Comparison of ENCODE assay signal across 8 cellular contexts in genomic region chr11:32333335-32333991, GRCh38.
DNase-seq lines count a peak whose midpoint lies in the region; ATAC-seq and TF ChIP-seq lines count a peak whose summit lies in the region.

No MANE protein-coding gene starts in this region.

- in situ Hi-C loops in transverse colon (cut with MboI; ENCODE audit: low pct_ligation_motif_present in 1 of 4, low pct_unique_long_range_greater_than_20kb in 1 of 4, low sequenced_read_pairs in 3 of 4): loop anchor here in 1 of 4 donors (25.0 kb wide), 1 partner anchor 454 kb away; the partner anchor contains the start of gene CCDC73

- no peak for TF ChIP-seq POLR2A in transverse colon (IDR thresholded peaks at IDR 0.05)

- intact Hi-C loops in transverse colon (cut with DNase I; ENCODE audit: low total_unique reads): no loop called here

- H3K9me3 Mint-ChIP-seq in activated T-cell treated with anti-CD3 and anti-CD28 coated beads, Interleukin-2, amount 50 U/mL, for 4 hours: no peaks in the 10 kb centered on the region
- H3K9me3 Mint-ChIP-seq in natural killer cell treated with Interleukin-12 subunit alpha and Interleukin-12 subunit beta and Interleukin-15 and Interleukin-18, amount 100 ng/mL, for 72 hours: no peaks in the 10 kb centered on the region

- DNase-seq in AG10803 (ENCODE audit: low read depth) (peak; percentile 64), fibroblast of villous mesenchyme (ENCODE audit: low read depth) (peak; percentile 60), transverse colon (peak; percentile 55)
- peak; percentile 8 for DNase-seq in activated T-cell treated with anti-CD3 and anti-CD28 coated beads, Interleukin-2, amount 50 U/mL, for 4 hours
- no peak for DNase-seq in natural killer cell treated with Interleukin-12 subunit alpha and Interleukin-12 subunit beta and Interleukin-15 and Interleukin-18, amount 100 ng/mL, for 72 hours (ENCODE audit: low spot score)

- ATAC-seq in HG02943 (IDR thresholded peaks at IDR 0.05; ENCODE audit: low read depth, unreplicated experiment) (peak; percentile 57), HG03097 (IDR thresholded peaks at IDR 0.05; ENCODE audit: low FRiP score, unreplicated experiment) (no peak), HG03135 (IDR thresholded peaks at IDR 0.05; ENCODE audit: unreplicated experiment) (no peak)
- peak; percentile 61 to 64 for ATAC-seq in activated T-cell treated with anti-CD3 and anti-CD28 coated beads, Interleukin-2, amount 50 U/mL, for 4 hours
- peak in 1 of 2 donors; percentile 70 for ATAC-seq in natural killer cell treated with Interleukin-12 subunit alpha and Interleukin-12 subunit beta and Interleukin-15 and Interleukin-18, amount 100 ng/mL, for 72 hours

- no peak for TF ChIP-seq EP300 in transverse colon (IDR thresholded peaks at IDR 0.05; ENCODE audit: low read depth)

- peaks cover 29% of the 10 kb centered on the region for H3K27me3 Mint-ChIP-seq in activated T-cell treated with anti-CD3 and anti-CD28 coated beads, Interleukin-2, amount 50 U/mL, for 4 hours (ENCODE audit: low read depth)
- H3K27me3 Mint-ChIP-seq in natural killer cell treated with Interleukin-12 subunit alpha and Interleukin-12 subunit beta and Interleukin-15 and Interleukin-18, amount 100 ng/mL, for 72 hours: peaks cover 24 to 33% of the 10 kb centered on the region in 2 donors

- peaks cover 0 to 15% (median 11%) of the 10 kb centered on the region in 4 donors for H3K4me1 ChIP-seq in transverse colon

- no peaks in the 10 kb centered on the region for H3K36me3 Mint-ChIP-seq in activated T-cell treated with anti-CD3 and anti-CD28 coated beads, Interleukin-2, amount 50 U/mL, for 4 hours (ENCODE audit: insufficient read depth)
- H3K36me3 Mint-ChIP-seq in natural killer cell treated with Interleukin-12 subunit alpha and Interleukin-12 subunit beta and Interleukin-15 and Interleukin-18, amount 100 ng/mL, for 72 hours: no peaks in the 10 kb centered on the region

- no peak overlapping the region for H3K27ac Mint-ChIP-seq in natural killer cell treated with Interleukin-12 subunit alpha and Interleukin-12 subunit beta and Interleukin-15 and Interleukin-18, amount 100 ng/mL, for 72 hours

- H3K4me3 ChIP-seq in AG10803 (ENCODE audit: low read length) (peak overlapping the region; percentile 56), fibroblast of villous mesenchyme (ENCODE audit: low read depth, low read length) (peak overlapping the region; percentile 45), transverse colon (peak overlapping the region in 3 of 4 donors; percentile 25 to 58 (median 46))

- 20% methylated on average over 35 of the region's 57 CpGs; no CpG with 5 or more reads in 1 of the 2 donors for WGBS in transverse colon (ENCODE audit: low coverage in 1 of 2), 2 donors

- H3K4me3 Mint-ChIP-seq in activated T-cell treated with anti-CD3 and anti-CD28 coated beads, Interleukin-2, amount 50 U/mL, for 4 hours: peak overlapping the region; percentile 77
- H3K4me3 Mint-ChIP-seq in natural killer cell treated with Interleukin-12 subunit alpha and Interleukin-12 subunit beta and Interleukin-15 and Interleukin-18, amount 100 ng/mL, for 72 hours: peak overlapping the region; percentile 12

- H3K27ac ChIP-seq in transverse colon: no peak overlapping the region

- H3K27me3 ChIP-seq in transverse colon: peaks cover 26% of the 10 kb centered on the region

- H3K9me3 ChIP-seq in transverse colon: no peaks in the 10 kb centered on the region

- TF ChIP-seq CTCF in AG10803 (conservative IDR thresholded peaks at IDR 0.05; ENCODE audit: low read length): peak; percentile 58
- TF ChIP-seq CTCF in fibroblast of villous mesenchyme (IDR thresholded peaks at IDR 0.05; ENCODE audit: insufficient read depth, low read depth, low read length): peak; percentile 49
- peak in 3 of 5 experiments; percentile 15 to 25 (median 15) for TF ChIP-seq CTCF in transverse colon (IDR thresholded peaks at IDR 0.05)

- no peaks in the 10 kb centered on the region for H3K36me3 ChIP-seq in transverse colon

- peaks cover 16% of the 10 kb centered on the region for H3K4me1 Mint-ChIP-seq in activated T-cell treated with anti-CD3 and anti-CD28 coated beads, Interleukin-2, amount 50 U/mL, for 4 hours (ENCODE audit: low read depth)
- H3K4me1 Mint-ChIP-seq in natural killer cell treated with Interleukin-12 subunit alpha and Interleukin-12 subunit beta and Interleukin-15 and Interleukin-18, amount 100 ng/mL, for 72 hours (ENCODE audit: low read depth in 2 of 2): no peaks in the 10 kb centered on the region

Comparison
In these comparisons a context has a peak if more than half of its experiments do, and no peak if none do; other contexts are left out.
1. ATAC-seq: peak in HG02943 (single experiment) and activated T-cell treated with anti-CD3 and anti-CD28 coated beads, Interleukin-2, amount 50 U/mL, for 4 hours (2 of 2); none in HG03097 (single experiment) and HG03135 (single experiment).
2. Peak in every context shown above with its lines, with median percentiles within 50 percentile points of each other: H3K4me3 ChIP-seq and CTCF ChIP-seq.